Comparison of ENCODE assay signal across 2 cellular contexts in the genomic region with DNA sequence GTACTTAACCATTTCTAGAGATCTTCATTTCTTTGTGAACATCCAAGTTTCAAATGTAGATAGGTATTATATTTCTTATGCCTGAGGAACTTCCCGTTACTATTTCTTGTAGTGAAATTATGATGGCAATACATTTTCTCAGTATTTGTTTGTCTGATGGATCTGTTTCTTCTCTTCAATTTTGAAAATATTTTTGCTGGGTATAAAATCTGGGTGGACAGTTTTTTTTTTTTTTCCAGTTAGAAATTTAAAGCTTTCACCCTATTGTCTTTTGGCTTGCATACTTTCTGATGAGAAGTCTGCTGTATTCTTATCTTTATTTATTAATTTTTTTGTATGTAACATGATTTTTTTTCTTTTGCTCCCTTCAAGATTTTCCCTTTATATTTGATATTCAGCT.
TF ChIP-seq lines count a peak whose summit lies in the region.

No MANE protein-coding gene starts in this region.

TF ChIP-seq in WTC11, 78 proteins besides CTCF, POLR2A, EP300 and RAD21 (continued from another document):
- TF ChIP-seq, protein P1, sequence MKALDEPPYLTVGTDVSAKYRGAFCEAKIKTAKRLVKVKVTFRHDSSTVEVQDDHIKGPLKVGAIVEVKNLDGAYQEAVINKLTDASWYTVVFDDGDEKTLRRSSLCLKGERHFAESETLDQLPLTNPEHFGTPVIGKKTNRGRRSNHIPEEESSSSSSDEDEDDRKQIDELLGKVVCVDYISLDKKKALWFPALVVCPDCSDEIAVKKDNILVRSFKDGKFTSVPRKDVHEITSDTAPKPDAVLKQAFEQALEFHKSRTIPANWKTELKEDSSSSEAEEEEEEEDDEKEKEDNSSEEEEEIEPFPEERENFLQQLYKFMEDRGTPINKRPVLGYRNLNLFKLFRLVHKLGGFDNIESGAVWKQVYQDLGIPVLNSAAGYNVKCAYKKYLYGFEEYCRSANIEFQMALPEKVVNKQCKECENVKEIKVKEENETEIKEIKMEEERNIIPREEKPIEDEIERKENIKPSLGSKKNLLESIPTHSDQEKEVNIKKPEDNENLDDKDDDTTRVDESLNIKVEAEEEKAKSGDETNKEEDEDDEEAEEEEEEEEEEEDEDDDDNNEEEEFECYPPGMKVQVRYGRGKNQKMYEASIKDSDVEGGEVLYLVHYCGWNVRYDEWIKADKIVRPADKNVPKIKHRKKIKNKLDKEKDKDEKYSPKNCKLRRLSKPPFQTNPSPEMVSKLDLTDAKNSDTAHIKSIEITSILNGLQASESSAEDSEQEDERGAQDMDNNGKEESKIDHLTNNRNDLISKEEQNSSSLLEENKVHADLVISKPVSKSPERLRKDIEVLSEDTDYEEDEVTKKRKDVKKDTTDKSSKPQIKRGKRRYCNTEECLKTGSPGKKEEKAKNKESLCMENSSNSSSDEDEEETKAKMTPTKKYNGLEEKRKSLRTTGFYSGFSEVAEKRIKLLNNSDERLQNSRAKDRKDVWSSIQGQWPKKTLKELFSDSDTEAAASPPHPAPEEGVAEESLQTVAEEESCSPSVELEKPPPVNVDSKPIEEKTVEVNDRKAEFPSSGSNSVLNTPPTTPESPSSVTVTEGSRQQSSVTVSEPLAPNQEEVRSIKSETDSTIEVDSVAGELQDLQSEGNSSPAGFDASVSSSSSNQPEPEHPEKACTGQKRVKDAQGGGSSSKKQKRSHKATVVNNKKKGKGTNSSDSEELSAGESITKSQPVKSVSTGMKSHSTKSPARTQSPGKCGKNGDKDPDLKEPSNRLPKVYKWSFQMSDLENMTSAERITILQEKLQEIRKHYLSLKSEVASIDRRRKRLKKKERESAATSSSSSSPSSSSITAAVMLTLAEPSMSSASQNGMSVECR (CRISPR knock-in tag; IDR thresholded peaks at IDR 0.05; ENCODE audit: borderline replicate concordance), result no peak
- TF ChIP-seq, protein P2, sequence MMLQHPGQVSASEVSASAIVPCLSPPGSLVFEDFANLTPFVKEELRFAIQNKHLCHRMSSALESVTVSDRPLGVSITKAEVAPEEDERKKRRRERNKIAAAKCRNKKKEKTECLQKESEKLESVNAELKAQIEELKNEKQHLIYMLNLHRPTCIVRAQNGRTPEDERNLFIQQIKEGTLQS (CRISPR knock-in tag; conservative IDR thresholded peaks at IDR 0.05), result no peak
- TF ChIP-seq ZNF232 (CRISPR knock-in tag; IDR thresholded peaks at IDR 0.05) (no peak), SMAD3 (CRISPR knock-in tag; IDR thresholded peaks at IDR 0.05; ENCODE audit: borderline replicate concordance) (no peak), ZBTB21 (CRISPR knock-in tag; IDR thresholded peaks at IDR 0.05; ENCODE audit: borderline replicate concordance) (no peak), ZNF317 (CRISPR knock-in tag; IDR thresholded peaks at IDR 0.05; ENCODE audit: borderline replicate concordance, low read depth) (peak; percentile 40; the same call in 1 of the 2 replicates)

TF ChIP-seq in K562, 482 proteins besides CTCF, POLR2A, EP300 and RAD21 (continued from another document):
- TF ChIP-seq, protein P3, sequence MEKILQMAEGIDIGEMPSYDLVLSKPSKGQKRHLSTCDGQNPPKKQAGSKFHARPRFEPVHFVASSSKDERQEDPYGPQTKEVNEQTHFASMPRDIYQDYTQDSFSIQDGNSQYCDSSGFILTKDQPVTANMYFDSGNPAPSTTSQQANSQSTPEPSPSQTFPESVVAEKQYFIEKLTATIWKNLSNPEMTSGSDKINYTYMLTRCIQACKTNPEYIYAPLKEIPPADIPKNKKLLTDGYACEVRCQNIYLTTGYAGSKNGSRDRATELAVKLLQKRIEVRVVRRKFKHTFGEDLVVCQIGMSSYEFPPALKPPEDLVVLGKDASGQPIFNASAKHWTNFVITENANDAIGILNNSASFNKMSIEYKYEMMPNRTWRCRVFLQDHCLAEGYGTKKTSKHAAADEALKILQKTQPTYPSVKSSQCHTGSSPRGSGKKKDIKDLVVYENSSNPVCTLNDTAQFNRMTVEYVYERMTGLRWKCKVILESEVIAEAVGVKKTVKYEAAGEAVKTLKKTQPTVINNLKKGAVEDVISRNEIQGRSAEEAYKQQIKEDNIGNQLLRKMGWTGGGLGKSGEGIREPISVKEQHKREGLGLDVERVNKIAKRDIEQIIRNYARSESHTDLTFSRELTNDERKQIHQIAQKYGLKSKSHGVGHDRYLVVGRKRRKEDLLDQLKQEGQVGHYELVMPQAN (IDR thresholded peaks at IDR 0.05; ENCODE audit: borderline replicate concordance), result no peak
- no peak for TF ChIP-seq SAFB (IDR thresholded peaks at IDR 0.05; ENCODE audit: borderline replicate concordance, low read depth, low read length)
- no peak for TF ChIP-seq CREM (IDR thresholded peaks at IDR 0.05; ENCODE audit: low read depth)
- no peak for TF ChIP-seq HLTF (IDR thresholded peaks at IDR 0.05)
- TF ChIP-seq CBX3 (IDR thresholded peaks at IDR 0.05; ENCODE audit: borderline replicate concordance in 1 of 2, low read length in 2 of 2), result peak in 1 of 2 experiments; percentile 50; a peak in 1 of 3 replicates
- TF ChIP-seq, protein P4, sequence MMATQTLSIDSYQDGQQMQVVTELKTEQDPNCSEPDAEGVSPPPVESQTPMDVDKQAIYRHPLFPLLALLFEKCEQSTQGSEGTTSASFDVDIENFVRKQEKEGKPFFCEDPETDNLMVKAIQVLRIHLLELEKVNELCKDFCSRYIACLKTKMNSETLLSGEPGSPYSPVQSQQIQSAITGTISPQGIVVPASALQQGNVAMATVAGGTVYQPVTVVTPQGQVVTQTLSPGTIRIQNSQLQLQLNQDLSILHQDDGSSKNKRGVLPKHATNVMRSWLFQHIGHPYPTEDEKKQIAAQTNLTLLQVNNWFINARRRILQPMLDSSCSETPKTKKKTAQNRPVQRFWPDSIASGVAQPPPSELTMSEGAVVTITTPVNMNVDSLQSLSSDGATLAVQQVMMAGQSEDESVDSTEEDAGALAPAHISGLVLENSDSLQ (IDR thresholded peaks at IDR 0.05), result no peak
- TF ChIP-seq ZFP1 (CRISPR knock-in tag; IDR thresholded peaks at IDR 0.05), result peak; percentile 60; the same call in 1 of the 2 replicates
- no peak for TF ChIP-seq ZNF197 (CRISPR knock-in tag; IDR thresholded peaks at IDR 0.05; ENCODE audit: low read depth)
- TF ChIP-seq CHD2 (IDR thresholded peaks at IDR 0.05; ENCODE audit: low read depth, low read length), result no peak
- TF ChIP-seq GABPA (tag; conservative IDR thresholded peaks at IDR 0.05; ENCODE audit: low read depth), result no peak
- no peak for TF ChIP-seq ZNF707 (CRISPR knock-in tag; conservative IDR thresholded peaks at IDR 0.05)
- TF ChIP-seq FIP1L1 (IDR thresholded peaks at IDR 0.05; ENCODE audit: low read depth, low read length, poor library complexity, severe bottlenecking), result no peak
- no peak for TF ChIP-seq ZFP30 (CRISPR knock-in tag; IDR thresholded peaks at IDR 0.05; ENCODE audit: borderline replicate concordance)
- TF ChIP-seq SRSF7 (optimal IDR thresholded peaks at IDR 0.05; ENCODE audit: low read depth, low read length), result no peak
- TF ChIP-seq SETDB1 (IDR thresholded peaks at IDR 0.05; ENCODE audit: low read length), result no peak
- no peak for TF ChIP-seq NFATC3 (IDR thresholded peaks at IDR 0.05)
- TF ChIP-seq EHMT2 (IDR thresholded peaks at IDR 0.05), result no peak
- no peak for TF ChIP-seq ARID2 (IDR thresholded peaks at IDR 0.05)
